In the genomic region with DNA sequence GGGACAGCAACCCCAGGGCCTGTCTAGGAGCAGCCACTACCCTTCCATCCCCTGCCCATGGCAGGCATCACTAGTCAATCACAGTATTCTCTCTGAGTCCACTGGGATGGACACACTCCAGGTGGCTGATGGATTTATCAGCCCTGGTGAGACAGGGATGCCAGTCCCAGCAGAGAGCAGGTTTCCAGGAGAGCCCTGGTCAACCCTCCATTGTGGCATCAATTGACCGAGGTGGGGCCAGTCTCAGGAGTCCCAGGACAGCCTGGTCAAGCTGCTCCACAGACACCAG, we compare ENCODE assay signal across 14 cellular contexts.
DNase-seq lines count a peak whose midpoint lies in the region; ATAC-seq, FAIRE-seq and TF ChIP-seq lines count a peak whose summit lies in the region.
"Had no signal": no experiment of that assay in that cellular context is flagged by ENCODE, and none has a peak within 500 bp of the region (broad histone marks: within the 10 kb centered on the region; RNA-seq: fewer than 3 reads in every experiment).

No MANE protein-coding gene starts in this region.

- DNase-seq in NCI-H69 (lab: John Stamatoyannopoulos, UW) (peak; percentile 62), astrocyte (ENCODE audit: low read depth) (no peak), memory B cell (ENCODE audit: low spot score in 2 of 2) (no peak), nucleus accumbens (lab: John Stamatoyannopoulos, UW) (no peak), amniotic stem cell (lab: John Stamatoyannopoulos, UW) (no peak)
- DNase-seq in stimulated activated naive CD8-positive, alpha-beta T cell treated with anti-CD3 and anti-CD28 coated beads, Interleukin-15, Interleukin-2, amounts not matched to agents 100 U/mL and 50 U/mL, for 24 hours: no peak
- DNase-seq: activated naive CD8-positive, alpha-beta T cell treated with anti-CD3 and anti-CD28 coated beads, Interleukin-2, amount 10 ng/mL, durations not matched to agents 7 days and 5 days; CD4-positive, alpha-beta T cell; NCI-H1105; NCI-H226; T-helper 17 cell had no signal

- H3K27me3 Mint-ChIP-seq in astrocyte (ENCODE audit: low read depth, unreplicated experiment) (no peaks in the 10 kb centered on the region), memory B cell (no peaks in the 10 kb centered on the region)
- H3K27me3 Mint-ChIP-seq: activated naive CD8-positive, alpha-beta T cell treated with anti-CD3 and anti-CD28 coated beads, Interleukin-2, amount 10 ng/mL, durations not matched to agents 7 days and 5 days; T-helper 17 cell had no signal

- H3K27ac Mint-ChIP-seq in astrocyte (ENCODE audit: unreplicated experiment): no peak overlapping the region
- peak overlapping the region; percentile 35 for H3K27ac Mint-ChIP-seq in memory B cell
- H3K27ac Mint-ChIP-seq: activated naive CD8-positive, alpha-beta T cell treated with anti-CD3 and anti-CD28 coated beads, Interleukin-2, amount 10 ng/mL, durations not matched to agents 7 days and 5 days; CD4-positive, alpha-beta T cell; T-helper 17 cell had no signal

- peaks cover 32% of the 10 kb centered on the region for H4K20me1 ChIP-seq in astrocyte (ENCODE audit: insufficient read depth, low read length)

- H2AFZ ChIP-seq in astrocyte (ENCODE audit: low read depth, low read length): peak overlapping the region; percentile 37

- H3K9me3 ChIP-seq in astrocyte (ENCODE audit: insufficient read depth, low read depth, low read length): no peaks in the 10 kb centered on the region
- H3K9me3 ChIP-seq: ovary had no signal

- H3K36me3 ChIP-seq in astrocyte (ENCODE audit: insufficient read depth, low read length): no peaks in the 10 kb centered on the region
- H3K36me3 ChIP-seq: ovary had no signal

- no peak for ATAC-seq in memory B cell (ENCODE audit: low read depth)
- peak; percentile 17 for ATAC-seq in stimulated activated naive CD8-positive, alpha-beta T cell treated with anti-CD3 and anti-CD28 coated beads, Interleukin-15, Interleukin-2, amounts not matched to agents 100 U/mL and 50 U/mL, for 24 hours
- ATAC-seq in HG03135 (IDR thresholded peaks at IDR 0.05; ENCODE audit: unreplicated experiment): no peak

- peak overlapping the region; percentile 48 for H3K27ac ChIP-seq in astrocyte (ENCODE audit: low read depth, low read length)
- H3K27ac ChIP-seq: ovary had no signal

- peaks cover 7% of the 10 kb centered on the region for H3K4me1 Mint-ChIP-seq in astrocyte (ENCODE audit: low read depth, unreplicated experiment)
- peaks cover 24% of the 10 kb centered on the region for H3K4me1 Mint-ChIP-seq in memory B cell
- H3K4me1 Mint-ChIP-seq: activated naive CD8-positive, alpha-beta T cell treated with anti-CD3 and anti-CD28 coated beads, Interleukin-2, amount 10 ng/mL, durations not matched to agents 7 days and 5 days; T-helper 17 cell had no signal

- FAIRE-seq in astrocyte (lab: Jason Lieb, UNC): no peak
- FAIRE-seq: urothelium cell line had no signal

- no peak overlapping the region for H3K4me3 ChIP-seq in astrocyte (ENCODE audit: insufficient read depth, low read depth, low read length)
- H3K4me3 ChIP-seq: ovary had no signal

- peak overlapping the region; percentile 19 for H3K4me2 ChIP-seq in astrocyte (ENCODE audit: low read length)

- H3K9ac ChIP-seq in astrocyte (ENCODE audit: low read length): peak overlapping the region; percentile 36

- peaks cover 51% of the 10 kb centered on the region for H3K79me2 ChIP-seq in astrocyte (ENCODE audit: insufficient read depth, low read length)

- H3K27me3 ChIP-seq in astrocyte (ENCODE audit: insufficient read depth, low read length): no peaks in the 10 kb centered on the region
- H3K27me3 ChIP-seq: ovary had no signal

- H3K4me1 ChIP-seq in astrocyte (ENCODE audit: insufficient read depth, low read length): peaks cover 14% of the 10 kb centered on the region

- TF ChIP-seq CTCF in astrocyte (IDR thresholded peaks at IDR 0.05; ENCODE audit: insufficient read depth, low read depth, low read length): no peak

- H3K9me3 Mint-ChIP-seq in astrocyte (ENCODE audit: unreplicated experiment) (no peaks in the 10 kb centered on the region), memory B cell (no peaks in the 10 kb centered on the region)
- H3K9me3 Mint-ChIP-seq: activated naive CD8-positive, alpha-beta T cell treated with anti-CD3 and anti-CD28 coated beads, Interleukin-2, amount 10 ng/mL, durations not matched to agents 7 days and 5 days; CD4-positive, alpha-beta T cell had no signal

- H3K4me3 Mint-ChIP-seq in astrocyte (ENCODE audit: unreplicated experiment) (no peak overlapping the region), memory B cell (no peak overlapping the region)
- H3K4me3 Mint-ChIP-seq: activated naive CD8-positive, alpha-beta T cell treated with anti-CD3 and anti-CD28 coated beads, Interleukin-2, amount 10 ng/mL, durations not matched to agents 7 days and 5 days; CD4-positive, alpha-beta T cell; T-helper 17 cell had no signal

- H3K36me3 Mint-ChIP-seq in astrocyte (ENCODE audit: low read depth, unreplicated experiment) (peaks cover 13% of the 10 kb centered on the region), memory B cell (peaks cover 5% of the 10 kb centered on the region)
- H3K36me3 Mint-ChIP-seq: activated naive CD8-positive, alpha-beta T cell treated with anti-CD3 and anti-CD28 coated beads, Interleukin-2, amount 10 ng/mL, durations not matched to agents 7 days and 5 days had no signal
